ENCODE assay signal across 8 cellular contexts in the genomic region with DNA sequence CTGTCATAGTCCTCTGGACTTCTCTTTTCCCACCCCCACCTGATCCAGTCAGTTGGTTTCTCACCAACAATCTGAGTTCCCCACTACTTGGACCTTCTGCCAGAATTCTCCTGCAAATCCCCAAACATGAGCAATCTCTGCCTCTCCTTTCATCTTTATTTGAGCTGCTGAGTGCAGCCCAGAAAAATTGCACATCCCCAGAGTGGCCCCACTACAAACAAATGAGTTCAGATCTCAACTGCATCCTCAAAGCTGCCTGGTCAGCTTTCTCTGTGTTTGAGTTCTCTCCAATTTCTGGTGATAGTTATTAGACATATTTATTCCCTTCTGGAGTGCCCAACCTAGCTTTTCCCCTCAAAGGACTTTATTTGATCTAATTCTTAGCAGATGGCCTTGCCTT.
"Had no signal": no experiment of that assay in that cellular context is flagged by ENCODE, and none has a peak within 500 bp of the region (broad histone marks: within the 10 kb centered on the region; RNA-seq: fewer than 3 reads in every experiment).

No MANE protein-coding gene starts in this region.

- H3K4me3 ChIP-seq: GM12878 had no signal

- ATAC-seq: GM12878 had no signal

- FAIRE-seq: G401.6, GM12878, GM12891, GM12892, GM18507, GM19239 had no signal

- DNase-seq: GDM1, GF-D8 had no signal
